8 cellular contexts compared by ENCODE assay signal in the genomic region with DNA sequence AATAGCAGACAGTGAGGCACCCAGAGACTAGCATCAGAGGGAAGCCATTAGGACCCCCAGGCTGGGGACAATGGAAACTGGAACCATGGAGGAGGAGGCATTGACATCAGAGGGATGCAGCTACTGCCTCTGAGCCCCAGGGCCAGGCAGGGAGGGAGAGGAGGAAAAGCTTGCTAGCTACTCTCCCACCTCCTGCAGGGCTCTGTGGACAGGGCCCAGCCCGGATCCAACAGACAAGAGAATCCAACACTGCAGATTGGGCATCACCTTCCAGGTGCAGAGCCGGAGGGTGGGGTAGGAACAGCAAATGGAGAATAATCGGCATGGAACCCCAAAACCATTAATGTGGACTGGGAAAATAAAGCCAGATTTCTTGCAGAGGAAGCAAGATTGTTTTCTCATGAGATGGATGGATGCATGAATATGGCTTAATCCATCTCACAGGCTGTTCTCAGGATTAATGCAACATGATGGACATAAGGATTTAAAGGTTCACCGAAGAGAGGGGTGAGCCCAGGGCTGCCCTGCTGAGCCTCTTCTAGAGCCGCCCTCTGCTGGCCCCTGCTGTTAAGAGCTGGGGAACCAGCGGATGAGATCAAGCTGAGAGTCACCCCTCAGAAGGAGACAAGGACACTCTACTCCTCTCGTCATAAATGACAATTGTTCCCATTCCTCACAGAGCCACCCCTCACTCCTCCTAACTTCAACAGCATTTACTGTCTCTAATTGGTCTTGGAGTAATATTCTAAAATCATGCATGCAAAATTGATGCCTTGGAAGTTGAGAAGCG. TPM values are rescaled to one million over a fixed set of nuclear protein-coding genes. Genes with fewer than 3 reads are reported as not detected.
A peak's percentile ranks its signal among the peaks of the same experiment; 100 is the strongest.
DNase-seq lines count a peak whose midpoint lies in the region; TF ChIP-seq lines count a peak whose summit lies in the region.

No MANE protein-coding gene starts in this region.

- no peak overlapping the region for H3K4me3 Mint-ChIP-seq in progenitor cell of endocrine pancreas (ENCODE audit: low read depth)

- H3K4me1 Mint-ChIP-seq in progenitor cell of endocrine pancreas (ENCODE audit: low read depth), result no peaks in the 10 kb centered on the region

- no peaks in the 10 kb centered on the region for H3K36me3 Mint-ChIP-seq in progenitor cell of endocrine pancreas (ENCODE audit: insufficient read depth)

- peaks cover 7% of the 10 kb centered on the region for H3K27me3 Mint-ChIP-seq in progenitor cell of endocrine pancreas

- intact Hi-C loops in posterior vena cava (cut with DNase I), result no loop called here

- peak; percentile 57 for TF ChIP-seq CTCF in progenitor cell of endocrine pancreas (IDR thresholded peaks at IDR 0.05; ENCODE audit: unreplicated experiment)

- H3K9me3 Mint-ChIP-seq in progenitor cell of endocrine pancreas (ENCODE audit: low read depth), result no peaks in the 10 kb centered on the region

- peak; percentile 12 for DNase-seq in DMS53 (lab: John Stamatoyannopoulos, UW)
- DNase-seq in DMS53 treated with DMSO at 0.1 percent for 48 hours (lab: John Stamatoyannopoulos, UW; ENCODE audit: unreplicated experiment), result no peak
- DNase-seq in NCI-H82 (lab: John Stamatoyannopoulos, UW), result peak; percentile 90
- DNase-seq in effector CD8-positive, alpha-beta T cell (lab: John Stamatoyannopoulos, UW), result peak; percentile 3
- DNase-seq in progenitor cell of endocrine pancreas (ENCODE audit: low spot score, unreplicated experiment), result no peak
- no peak for DNase-seq in posterior vena cava (ENCODE audit: low spot score)
- DNase-seq in foreskin melanocyte, result no peak
- no peak for DNase-seq in occipital lobe (lab: John Stamatoyannopoulos, UW)

- H3K27ac Mint-ChIP-seq in progenitor cell of endocrine pancreas, result no peak overlapping the region

RNA-seq across cellular contexts. Expression of a gene that starts 48.8 kb away (rescaled TPM):
- total RNA-seq in progenitor cell of endocrine pancreas, result 0.19 and 0.22 TPM in 2 replicates
- not detected for total RNA-seq in posterior vena cava
- total RNA-seq in occipital lobe, result 0.31 TPM

RNA-seq across cellular contexts. Expression of a gene that starts 56.6 kb away (rescaled TPM):
- total RNA-seq in progenitor cell of endocrine pancreas (20.0 and 20.3 TPM in 2 replicates), posterior vena cava (10 to 100 TPM; 39.8 to 49.6 TPM), occipital lobe (71.4 TPM)

Comparison
In these comparisons a context has a peak if more than half of its experiments do, and no peak if none do; other contexts are left out.
1. DNase-seq: peak in DMS53 (single experiment), NCI-H82 (single experiment) and effector CD8-positive, alpha-beta T cell (single experiment); none in DMS53 treated with DMSO at 0.1 percent for 48 hours (single experiment), progenitor cell of endocrine pancreas (single experiment), posterior vena cava (single experiment), foreskin melanocyte (single experiment) and occipital lobe (single experiment).